Comparison of ENCODE assay signal across 25 cellular contexts in genomic region chr9:8652282-8652681, GRCh38.
DNase-seq lines count a peak whose midpoint lies in the region; ATAC-seq and TF ChIP-seq lines count a peak whose summit lies in the region.
"Had no signal": no experiment of that assay in that cellular context is flagged by ENCODE, and none has a peak within 500 bp of the region (broad histone marks: within the 10 kb centered on the region; RNA-seq: fewer than 3 reads in every experiment).

No MANE protein-coding gene starts in this region.

- peak in 2 of 3 experiments; percentile 50 to 79 for DNase-seq in NCI-H1417 (lab: John Stamatoyannopoulos, UW)
- no peak for DNase-seq in NCI-H1417 treated with DMSO at 0.1 percent for 48 hours (lab: John Stamatoyannopoulos, UW)
- DNase-seq in NCI-H2227 treated with DMSO at 0.1 percent for 48 hours (lab: John Stamatoyannopoulos, UW), result peak; percentile 69
- no peak for DNase-seq in HEK293T (ENCODE audit: extremely low spot score)
- DNase-seq in Caco-2, result no peak
- DNase-seq: activated CD4-positive, alpha-beta memory T cell treated with anti-CD3 and anti-CD28 coated beads for 36 hours; activated CD8-positive, alpha-beta memory T cell treated with anti-CD3 and anti-CD28 coated beads, Interleukin-2, amount 50 U/mL, for 48 hours; DND-41; gastrocnemius medialis; left lung; NCI-H1694 treated with DMSO at 0.1 percent for 48 hours; NCI-H2171 treated with DMSO at 0.1 percent for 48 hours; NCI-H526 treated with DMSO at 0.1 percent for 48 hours; RPMI8226; spleen had no signal

- H3K9me3 ChIP-seq in skeletal muscle tissue (ENCODE audit: control insufficient read depth in 3 of 3, low read length in 3 of 3) (no peaks in the 10 kb centered on the region), Caco-2 (no peaks in the 10 kb centered on the region)
- H3K9me3 ChIP-seq: gastrocnemius medialis, left lung, spleen had no signal

- H3K9ac ChIP-seq in skeletal muscle tissue (ENCODE audit: low read depth in 1 of 3, low read length in 3 of 3), result no peak overlapping the region

- peaks cover 7% of the 10 kb centered on the region for H3K4me1 Mint-ChIP-seq in Caco-2 (ENCODE audit: low read depth, unreplicated experiment)

- no peaks in the 10 kb centered on the region for H3K36me3 ChIP-seq in skeletal muscle tissue (ENCODE audit: control insufficient read depth in 3 of 3, insufficient read depth in 3 of 3, low read length in 3 of 3)
- H3K36me3 ChIP-seq in Caco-2 (ENCODE audit: control insufficient read depth, insufficient read depth, low read length), result no peaks in the 10 kb centered on the region
- H3K36me3 ChIP-seq: gastrocnemius medialis, left lung, spleen had no signal

- no peaks in the 10 kb centered on the region for H3K36me3 Mint-ChIP-seq in Caco-2 (ENCODE audit: insufficient read depth, unreplicated experiment)
- H3K36me3 Mint-ChIP-seq: activated CD4-positive, alpha-beta memory T cell treated with anti-CD3 and anti-CD28 coated beads for 36 hours; activated naive CD4-positive, alpha-beta T cell treated with anti-CD3 and anti-CD28 coated beads, Interleukin-2, amount 50 U/mL, for 72 hours; CD14-positive monocyte had no signal

- H3K27me3 ChIP-seq in skeletal muscle tissue (ENCODE audit: control insufficient read depth in 3 of 3, insufficient read depth in 3 of 3, low read length in 3 of 3), result no peaks in the 10 kb centered on the region
- no peaks in the 10 kb centered on the region for H3K27me3 ChIP-seq in Caco-2 (replicated peaks; ENCODE audit: control insufficient read depth, insufficient read depth, low read length)
- H3K27me3 ChIP-seq: gastrocnemius medialis, spleen had no signal

- H3K27ac ChIP-seq in cingulate gyrus (ENCODE audit: low read depth, low read length), result peak overlapping the region; percentile 1
- peak overlapping the region; percentile 55 for H3K27ac ChIP-seq in skeletal muscle tissue (ENCODE audit: low read depth, low read length)
- H3K27ac ChIP-seq: 22Rv1, gastrocnemius medialis, HL-60, left lung, spleen had no signal

- H3K4me3 ChIP-seq in skeletal muscle tissue (ENCODE audit: low read length in 3 of 3) (no peak overlapping the region), Caco-2 (ENCODE audit: low read depth, low read length) (no peak overlapping the region)
- H3K4me3 ChIP-seq: gastrocnemius medialis, left lung, spleen had no signal

- H3K27ac Mint-ChIP-seq in Caco-2 (ENCODE audit: unreplicated experiment), result no peak overlapping the region
- H3K27ac Mint-ChIP-seq: activated CD4-positive, alpha-beta memory T cell treated with anti-CD3 and anti-CD28 coated beads for 36 hours; activated naive CD4-positive, alpha-beta T cell treated with anti-CD3 and anti-CD28 coated beads, Interleukin-2, amount 50 U/mL, for 72 hours; activated T-helper 2 cell treated with anti-CD3 and anti-CD28 coated beads, Interferon-gamma antibody, Interleukin-2, Interleukin-4, amounts not matched to agents 10 μg/mL and 5 μg/mL and 100 μg/mL, durations not matched to agents 14 hours and 24 hours and 36 hours; CD14-positive monocyte; T-helper 1 cell treated with Interleukin-12 subunit alpha and Interleukin-12 subunit beta and Interleukin-4 antibody, amounts not matched to agents 30 μg/mL and 1 μg/mL, for 36 hours had no signal

- POLR2A ChIA-PET in HEK293T (lab: Yijun Ruan, JAX), result no interaction called here
- POLR2A ChIA-PET in Caco-2 (lab: Charles Lee), result no interaction called here

- no peak overlapping the region for H3K4me3 Mint-ChIP-seq in Caco-2 (ENCODE audit: unreplicated experiment)
- H3K4me3 Mint-ChIP-seq: activated CD4-positive, alpha-beta memory T cell treated with anti-CD3 and anti-CD28 coated beads for 36 hours; CD14-positive monocyte; T-helper 1 cell treated with Interleukin-12 subunit alpha and Interleukin-12 subunit beta and Interleukin-4 antibody, amounts not matched to agents 30 μg/mL and 1 μg/mL, for 36 hours had no signal

- intact Hi-C loops in Caco-2 (cut with micrococcal nuclease; ENCODE audit: unreplicated experiment), result no loop called here

- no peak for ATAC-seq in GM21528 (IDR thresholded peaks at IDR 0.05; ENCODE audit: low FRiP score, unreplicated experiment)
- ATAC-seq: activated CD4-positive, CD25-positive, alpha-beta regulatory T cell treated with anti-CD3 and anti-CD28 coated beads, Interleukin-2, amount 50 U/mL, for 24 hours; activated naive CD4-positive, alpha-beta T cell treated with anti-CD3 and anti-CD28 coated beads, Interleukin-2, amount 50 U/mL, for 72 hours; gastrocnemius medialis; left lung had no signal

- no peaks in the 10 kb centered on the region for H3K9me3 Mint-ChIP-seq in Caco-2 (ENCODE audit: unreplicated experiment)
- H3K9me3 Mint-ChIP-seq: activated CD4-positive, alpha-beta memory T cell treated with anti-CD3 and anti-CD28 coated beads for 36 hours; activated T-helper 2 cell treated with anti-CD3 and anti-CD28 coated beads, Interferon-gamma antibody, Interleukin-2, Interleukin-4, amounts not matched to agents 10 μg/mL and 5 μg/mL and 100 μg/mL, durations not matched to agents 14 hours and 24 hours and 36 hours; T-helper 1 cell treated with Interleukin-12 subunit alpha and Interleukin-12 subunit beta and Interleukin-4 antibody, amounts not matched to agents 30 μg/mL and 1 μg/mL, for 36 hours had no signal

- CTCF ChIA-PET in HEK293T (lab: Yijun Ruan, JAX), result no interaction called here
- CTCF ChIA-PET in Caco-2 (lab: Charles Lee), result no interaction called here

- H3K4me1 ChIP-seq in skeletal muscle tissue (ENCODE audit: control insufficient read depth in 3 of 3, insufficient read depth in 3 of 3, low read length in 3 of 3), result peaks cover 0 to 6% (median 0%) of the 10 kb centered on the region in 3 donors
- no peaks in the 10 kb centered on the region for H3K4me1 ChIP-seq in Caco-2

- BruUV-seq in Caco-2 (replicated peaks; lab: Mats Ljungman, UMichigan), result no TSS peak

- TF ChIP-seq CTCF in Caco-2 (IDR thresholded peaks at IDR 0.05; ENCODE audit: insufficient read depth in 1 of 2, low read depth in 1 of 2, low read length in 1 of 2, severe bottlenecking in 1 of 2, unreplicated experiment in 1 of 2), result no peak

- no peaks in the 10 kb centered on the region for H3K27me3 Mint-ChIP-seq in Caco-2 (ENCODE audit: insufficient read depth, unreplicated experiment)
- H3K27me3 Mint-ChIP-seq: activated CD4-positive, alpha-beta memory T cell treated with anti-CD3 and anti-CD28 coated beads for 36 hours had no signal

TF ChIP-seq in HEK293T, 16 proteins besides CTCF, POLR2A, EP300 and RAD21:
- no peak for TF ChIP-seq HDGF (IDR thresholded peaks at IDR 0.05; ENCODE audit: borderline replicate concordance)
- TF ChIP-seq FOXK2 (IDR thresholded peaks at IDR 0.05), result no peak
- no peak for TF ChIP-seq SUZ12 (IDR thresholded peaks at IDR 0.05)
- no peak for TF ChIP-seq FOXM1 (IDR thresholded peaks at IDR 0.05; ENCODE audit: borderline replicate concordance)
- no peak for TF ChIP-seq FOXA1 (IDR thresholded peaks at IDR 0.05)
- no peak for TF ChIP-seq L3MBTL2 (conservative IDR thresholded peaks at IDR 0.05)
- no peak for TF ChIP-seq CTBP1 (IDR thresholded peaks at IDR 0.05; ENCODE audit: borderline replicate concordance)
- TF ChIP-seq ARNT (IDR thresholded peaks at IDR 0.05), result no peak
- no peak for TF ChIP-seq PKNOX1 (IDR thresholded peaks at IDR 0.05)
TF ChIP-seq in HEK293T: peak in this region for 0.

Comparison
In these comparisons a context has a peak if more than half of its experiments do, and no peak if none do; other contexts are left out.
1. DNase-seq: peak in NCI-H1417 (2 of 3) and NCI-H2227 treated with DMSO at 0.1 percent for 48 hours (single experiment); none in NCI-H1417 treated with DMSO at 0.1 percent for 48 hours (single experiment), HEK293T (single experiment) and Caco-2 (0 of 2).